In genomic region chr7:36207451-36208291, GRCh38 we compare ENCODE assay signal across 1 cellular context.
A peak's percentile ranks its signal among the peaks of the same experiment; 100 is the strongest.
TF ChIP-seq lines count a peak whose summit lies in the region.

No MANE protein-coding gene starts in this region.

TF ChIP-seq in HepG2, 621 proteins besides CTCF, POLR2A, EP300 and RAD21 (continued from another document):
- TF ChIP-seq MNT (IDR thresholded peaks at IDR 0.05) (no peak), GPBP1L1 (CRISPR knock-in tag; IDR thresholded peaks at IDR 0.05) (no peak), GRHL1 (CRISPR knock-in tag; conservative IDR thresholded peaks at IDR 0.05) (no peak), IKZF1 (IDR thresholded peaks at IDR 0.05) (no peak), ZNF749 (CRISPR knock-in tag; IDR thresholded peaks at IDR 0.05; ENCODE audit: borderline replicate concordance) (no peak), ATF7 (IDR thresholded peaks at IDR 0.05) (no peak), ATF7 (CRISPR knock-in tag; IDR thresholded peaks at IDR 0.05) (no peak), TFAP4 (IDR thresholded peaks at IDR 0.05; ENCODE audit: borderline replicate concordance, low read depth) (no peak), ZNF253 (CRISPR knock-in tag; IDR thresholded peaks at IDR 0.05; ENCODE audit: borderline replicate concordance) (no peak), MAFF (IDR thresholded peaks at IDR 0.05; ENCODE audit: low read depth, low read length) (peak; percentile 76), IRF1 (CRISPR knock-in tag; IDR thresholded peaks at IDR 0.05; ENCODE audit: low read depth) (no peak), ZNF687 (CRISPR knock-in tag; IDR thresholded peaks at IDR 0.05) (0 out of 2 replicates have a peak, but pooled peaks have one; percentile 19), KAT8 (CRISPR knock-in tag; IDR thresholded peaks at IDR 0.05) (0 out of 2 replicates have a peak, but pooled peaks have one; percentile 17), DBP (CRISPR knock-in tag; IDR thresholded peaks at IDR 0.05; ENCODE audit: not compliant biosample characterization) (no peak), MAFK (conservative IDR thresholded peaks at IDR 0.05 in 1 of 2, IDR thresholded peaks at IDR 0.05 in 1 of 2; ENCODE audit: low read length in 2 of 2) (peak; percentile 84 to 86), ADNP (CRISPR knock-in tag; IDR thresholded peaks at IDR 0.05) (no peak), KLF11 (CRISPR knock-in tag; IDR thresholded peaks at IDR 0.05) (no peak), ZNF703 (CRISPR knock-in tag; IDR thresholded peaks at IDR 0.05; ENCODE audit: borderline replicate concordance) (no peak), MLLT10 (CRISPR knock-in tag; IDR thresholded peaks at IDR 0.05) (no peak), ZNF768 (CRISPR knock-in tag; IDR thresholded peaks at IDR 0.05) (peak; percentile 50; the same call in 1 of the 2 replicates), RARA (CRISPR knock-in tag; IDR thresholded peaks at IDR 0.05) (peak; percentile 59), MAX (IDR thresholded peaks at IDR 0.05) (no peak), ZNF230 (CRISPR knock-in tag; IDR thresholded peaks at IDR 0.05) (no peak), ZNF816 (CRISPR knock-in tag; IDR thresholded peaks at IDR 0.05; ENCODE audit: borderline replicate concordance) (no peak), FOSL2 (CRISPR knock-in tag; IDR thresholded peaks at IDR 0.05) (peak; percentile 36), MTERF4 (CRISPR knock-in tag; IDR thresholded peaks at IDR 0.05) (no peak), TCF12 (IDR thresholded peaks at IDR 0.05) (no peak), TCF12 (CRISPR knock-in tag; IDR thresholded peaks at IDR 0.05) (no peak), KDM4B (CRISPR knock-in tag; IDR thresholded peaks at IDR 0.05) (no peak), ZNF790 (CRISPR knock-in tag; IDR thresholded peaks at IDR 0.05; ENCODE audit: borderline replicate concordance) (no peak), GMEB1 (CRISPR knock-in tag; IDR thresholded peaks at IDR 0.05; ENCODE audit: borderline replicate concordance) (no peak), NFIC (IDR thresholded peaks at IDR 0.05; ENCODE audit: low read length) (0 out of 2 replicates have a peak, but pooled peaks have one; percentile 23), ZNF580 (CRISPR knock-in tag; IDR thresholded peaks at IDR 0.05; ENCODE audit: borderline replicate concordance, low read depth) (no peak), NFE2L2 (IDR thresholded peaks at IDR 0.05; ENCODE audit: low read length) (peak; percentile 86), ZNF362 (CRISPR knock-in tag; IDR thresholded peaks at IDR 0.05; ENCODE audit: borderline replicate concordance) (peak; percentile 48; the same call in 1 of the 2 replicates), BRCA1 (CRISPR knock-in tag; IDR thresholded peaks at IDR 0.05) (no peak), SIN3B (IDR thresholded peaks at IDR 0.05; ENCODE audit: low read length) (no peak), ZNF18 (CRISPR knock-in tag; IDR thresholded peaks at IDR 0.05; ENCODE audit: insufficient replicate concordance) (no peak), BCL6 (CRISPR knock-in tag; IDR thresholded peaks at IDR 0.05) (peak; percentile 48), HNF4A (CRISPR knock-in tag; IDR thresholded peaks at IDR 0.05) (peak; percentile 22; the same call in 1 of the 2 replicates)
